20 cellular contexts compared by ENCODE assay signal in genomic region chr11:123853038-123853437, GRCh38. TPM values are rescaled to one million over a fixed set of nuclear protein-coding genes. Genes with fewer than 3 reads are reported as not detected.
"Had no signal": no experiment of that assay in that cellular context is flagged by ENCODE, and none has a peak within 500 bp of the region (broad histone marks: within the 10 kb centered on the region; RNA-seq: fewer than 3 reads in every experiment).

No MANE protein-coding gene starts in this region.

- H3K36me3 ChIP-seq: colonic mucosa, pancreas, tibial artery, upper lobe of left lung, uterus had no signal

- H3K9me3 ChIP-seq: colonic mucosa, pancreas, upper lobe of left lung, uterus had no signal

- H3K4me3 ChIP-seq: colonic mucosa, hepatocyte, lung, pancreas, tibial artery, upper lobe of left lung, uterus had no signal

- H3K27ac ChIP-seq: colonic mucosa, foreskin keratinocyte, hepatocyte, pancreas, tibial artery, upper lobe of left lung, uterus had no signal

- H3K4me1 ChIP-seq: colonic mucosa, foreskin keratinocyte, pancreas, tibial artery, upper lobe of left lung, uterus had no signal

- H3K27me3 ChIP-seq: colonic mucosa, foreskin keratinocyte, hepatocyte, pancreas, tibial artery, upper lobe of left lung, uterus had no signal

- DNase-seq: colonic mucosa; dermis blood vessel endothelial cell; erythroblast; foreskin keratinocyte; left colon; left ventricle myocardium superior; mesenchymal stem cell; naive B cell; occipital lobe; right cardiac atrium; small intestine; stimulated activated CD4-positive, alpha-beta T cell treated with anti-CD3 and anti-CD28 coated beads, Interleukin-2, amount 100 ng/mL, for 48 hours; stimulated activated naive CD4-positive, alpha-beta T cell treated with Interleukin-2 at 50 U/mL for 16 hours; tibial artery; upper lobe of left lung; uterus had no signal

- ATAC-seq: foreskin keratinocyte, left colon, left ventricle myocardium superior, pancreas, right cardiac atrium had no signal

RNA-seq across cellular contexts. Expression of gene TMEM225, which starts 32.4 kb away (rescaled TPM):
- polyA plus RNA-seq: endothelial cell of umbilical vein, foreskin keratinocyte, lung, pancreas, right cardiac atrium, small intestine had no signal

RNA-seq across cellular contexts. Expression of gene OR6M1, which starts 46.9 kb away (rescaled TPM):
- polyA plus RNA-seq: endothelial cell of umbilical vein, foreskin keratinocyte, hepatocyte, lung, pancreas, right cardiac atrium, small intestine had no signal

RNA-seq across cellular contexts. Expression of gene OR8D4, which starts 48.9 kb away (rescaled TPM):
- polyA plus RNA-seq: endothelial cell of umbilical vein, foreskin keratinocyte, lung, right cardiac atrium, small intestine had no signal
